Comparison of ENCODE assay signal across 1 cellular context in the genomic region with DNA sequence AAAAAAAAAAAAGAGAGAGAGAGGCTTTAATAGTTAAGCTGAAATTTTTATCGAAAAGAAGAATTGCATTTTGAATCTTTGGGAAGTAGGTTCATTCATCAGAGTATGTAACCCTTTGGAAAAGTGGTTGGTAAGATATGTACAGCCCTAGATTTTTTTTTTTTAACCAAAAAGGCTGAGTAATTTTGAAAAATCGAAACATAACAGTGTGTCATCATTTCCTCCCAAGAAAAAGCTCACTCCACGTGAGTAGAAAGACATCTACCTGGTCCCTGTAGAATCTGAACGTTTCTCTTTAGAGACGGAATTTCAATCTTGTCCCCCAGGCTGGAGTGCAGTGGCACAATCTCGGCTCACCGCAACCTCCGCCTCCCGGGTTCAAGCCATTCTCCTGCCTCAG.
TF ChIP-seq lines count a peak whose summit lies in the region.

No MANE protein-coding gene starts in this region.

TF ChIP-seq in GM12878, 131 proteins besides CTCF, POLR2A, EP300 and RAD21:
- TF ChIP-seq HDAC6 (IDR thresholded peaks at IDR 0.05; ENCODE audit: unreplicated experiment), result no peak
- TF ChIP-seq POU2F2 (IDR thresholded peaks at IDR 0.05; ENCODE audit: borderline replicate concordance, low read depth, low read length), result no peak
- TF ChIP-seq CBX5 (IDR thresholded peaks at IDR 0.05; ENCODE audit: low read depth), result no peak
- TF ChIP-seq MYC (IDR thresholded peaks at IDR 0.05; ENCODE audit: insufficient read depth, insufficient read length, insufficient replicate concordance, low read length, severe bottlenecking), result no peak
- no peak for TF ChIP-seq TARDBP (IDR thresholded peaks at IDR 0.05; ENCODE audit: borderline replicate concordance)
- TF ChIP-seq EZH2 (IDR thresholded peaks at IDR 0.05; ENCODE audit: borderline replicate concordance, control insufficient read depth, low read depth, low read length), result no peak
- TF ChIP-seq ZBTB11 (CRISPR knock-in tag; IDR thresholded peaks at IDR 0.05), result no peak
- no peak for TF ChIP-seq CHD2 (IDR thresholded peaks at IDR 0.05; ENCODE audit: borderline replicate concordance, low read depth, low read length)
